Comparison of ENCODE assay signal across 9 cellular contexts in the genomic region with DNA sequence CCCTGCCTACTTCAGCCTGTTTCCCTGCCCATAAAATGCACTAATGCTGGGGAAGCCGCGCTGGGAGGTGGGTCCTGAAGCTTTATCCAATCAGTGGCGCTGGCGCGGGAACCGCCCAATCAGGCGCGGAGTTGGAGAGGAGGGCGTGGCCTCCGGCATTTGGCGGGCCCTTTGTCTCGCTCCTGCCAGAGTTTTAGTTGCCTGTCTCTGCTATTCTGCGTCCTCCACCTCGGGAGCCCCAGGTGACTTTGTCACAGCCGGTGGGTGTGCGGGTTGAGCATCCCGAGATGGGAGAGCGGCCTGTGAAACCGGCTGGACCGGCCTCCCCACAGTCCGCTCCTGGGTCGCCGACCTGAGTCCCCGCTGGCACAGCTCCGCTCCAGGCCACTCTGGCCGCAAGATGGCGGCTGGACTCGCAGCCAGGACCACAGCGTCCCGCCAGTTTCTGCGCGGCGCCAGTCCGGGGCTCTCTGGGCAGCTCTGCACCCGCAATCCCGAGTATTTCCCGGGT. TPM values are rescaled to one million over a fixed set of nuclear protein-coding genes. Genes with fewer than 3 reads are reported as not detected.
DNase-seq lines count a peak whose midpoint lies in the region; ATAC-seq and TF ChIP-seq lines count a peak whose summit lies in the region.
"Had no signal": no experiment of that assay in that cellular context is flagged by ENCODE, and none has a peak within 500 bp of the region (broad histone marks: within the 10 kb centered on the region; RNA-seq: fewer than 3 reads in every experiment).

No MANE protein-coding gene starts in this region.

- no peaks in the 10 kb centered on the region for H3K4me1 Mint-ChIP-seq in activated T-helper 2 cell treated with anti-CD3 and anti-CD28 coated beads, Interferon-gamma antibody, Interleukin-2, Interleukin-4, amounts not matched to agents 10 μg/mL and 5 μg/mL and 100 μg/mL, durations not matched to agents 14 hours and 24 hours and 36 hours (ENCODE audit: low read depth)
- no peaks in the 10 kb centered on the region for H3K4me1 Mint-ChIP-seq in stimulated activated effector memory CD8-positive, alpha-beta T cell treated with anti-CD3 and anti-CD28 coated beads, Interleukin-12 subunit alpha, Interleukin-12 subunit beta, amount 100 ng/mL, for 72 hours

- no peaks in the 10 kb centered on the region for H3K36me3 ChIP-seq in neural cell (ENCODE audit: insufficient read depth, low read length)

- no peak overlapping the region for H3K27ac Mint-ChIP-seq in activated T-helper 2 cell treated with anti-CD3 and anti-CD28 coated beads, Interferon-gamma antibody, Interleukin-2, Interleukin-4, amounts not matched to agents 10 μg/mL and 5 μg/mL and 100 μg/mL, durations not matched to agents 14 hours and 24 hours and 36 hours
- peak overlapping the region; percentile 6 for H3K27ac Mint-ChIP-seq in stimulated activated effector memory CD8-positive, alpha-beta T cell treated with anti-CD3 and anti-CD28 coated beads, Interleukin-12 subunit alpha, Interleukin-12 subunit beta, amount 100 ng/mL, for 72 hours

- H4K20me1 ChIP-seq in neural cell (ENCODE audit: insufficient read depth): no peaks in the 10 kb centered on the region

- H3K4me3 ChIP-seq in neural cell (ENCODE audit: low read length): peak overlapping the region; percentile 48

- H3K27me3 ChIP-seq in neural cell (ENCODE audit: insufficient read depth, low read depth, low read length): no peaks in the 10 kb centered on the region

- H2AFZ ChIP-seq in neural cell (ENCODE audit: low read depth, low read length): no peak overlapping the region

- no peak overlapping the region for H3K4me2 ChIP-seq in neural cell (ENCODE audit: low read length)

- H3K27me3 Mint-ChIP-seq in activated T-helper 2 cell treated with anti-CD3 and anti-CD28 coated beads, Interferon-gamma antibody, Interleukin-2, Interleukin-4, amounts not matched to agents 10 μg/mL and 5 μg/mL and 100 μg/mL, durations not matched to agents 14 hours and 24 hours and 36 hours (ENCODE audit: low read depth): no peaks in the 10 kb centered on the region

- intact Hi-C loops in activated T-helper 2 cell treated with anti-CD3 and anti-CD28 coated beads, Interferon-gamma antibody, Interleukin-2, Interleukin-4, amounts not matched to agents 10 μg/mL and 5 μg/mL and 100 μg/mL, durations not matched to agents 14 hours and 24 hours and 36 hours (cut with micrococcal nuclease): no loop called here

- no peak overlapping the region for H3K9ac ChIP-seq in neural cell (ENCODE audit: low read length)

- H3K36me3 Mint-ChIP-seq in activated T-helper 2 cell treated with anti-CD3 and anti-CD28 coated beads, Interferon-gamma antibody, Interleukin-2, Interleukin-4, amounts not matched to agents 10 μg/mL and 5 μg/mL and 100 μg/mL, durations not matched to agents 14 hours and 24 hours and 36 hours (ENCODE audit: low read depth): peaks cover 4% of the 10 kb centered on the region
- H3K36me3 Mint-ChIP-seq in stimulated activated effector memory CD8-positive, alpha-beta T cell treated with anti-CD3 and anti-CD28 coated beads, Interleukin-12 subunit alpha, Interleukin-12 subunit beta, amount 100 ng/mL, for 72 hours: no peaks in the 10 kb centered on the region

- TF ChIP-seq RAD21 in neural cell (conservative IDR thresholded peaks at IDR 0.05): no peak

- no peaks in the 10 kb centered on the region for H3K9me3 ChIP-seq in neural cell (ENCODE audit: low read length)

- H3K4me3 Mint-ChIP-seq in activated T-helper 2 cell treated with anti-CD3 and anti-CD28 coated beads, Interferon-gamma antibody, Interleukin-2, Interleukin-4, amounts not matched to agents 10 μg/mL and 5 μg/mL and 100 μg/mL, durations not matched to agents 14 hours and 24 hours and 36 hours (ENCODE audit: low read depth): peak overlapping the region; percentile 71
- H3K4me3 Mint-ChIP-seq in stimulated activated effector memory CD8-positive, alpha-beta T cell treated with anti-CD3 and anti-CD28 coated beads, Interleukin-12 subunit alpha, Interleukin-12 subunit beta, amount 100 ng/mL, for 72 hours: peak overlapping the region; percentile 70

- no peak for TF ChIP-seq CTCF in neural cell (IDR thresholded peaks at IDR 0.05; ENCODE audit: poor library complexity, severe bottlenecking)

- no peaks in the 10 kb centered on the region for H3K79me2 ChIP-seq in neural cell (replicated peaks; ENCODE audit: insufficient read depth, low read length)

- ATAC-seq in stimulated activated effector memory CD8-positive, alpha-beta T cell treated with anti-CD3 and anti-CD28 coated beads, Interleukin-12 subunit alpha, Interleukin-12 subunit beta, amount 100 ng/mL, for 72 hours: peak; percentile 98
- no peak for ATAC-seq in HG02610 (IDR thresholded peaks at IDR 0.05; ENCODE audit: unreplicated experiment)
- no peak for ATAC-seq in GM21717 (IDR thresholded peaks at IDR 0.05; ENCODE audit: unreplicated experiment)

- H3K27ac ChIP-seq in neural cell (ENCODE audit: low read length): no peak overlapping the region
- H3K27ac ChIP-seq: HL-60 had no signal

- peaks cover 16% of the 10 kb centered on the region for H3K9me3 Mint-ChIP-seq in activated T-helper 2 cell treated with anti-CD3 and anti-CD28 coated beads, Interferon-gamma antibody, Interleukin-2, Interleukin-4, amounts not matched to agents 10 μg/mL and 5 μg/mL and 100 μg/mL, durations not matched to agents 14 hours and 24 hours and 36 hours
- no peaks in the 10 kb centered on the region for H3K9me3 Mint-ChIP-seq in stimulated activated effector memory CD8-positive, alpha-beta T cell treated with anti-CD3 and anti-CD28 coated beads, Interleukin-12 subunit alpha, Interleukin-12 subunit beta, amount 100 ng/mL, for 72 hours

- H3K9me2 ChIP-seq in neural cell (ENCODE audit: insufficient read depth, low read length): no peaks in the 10 kb centered on the region

- TF ChIP-seq EP300 in neural cell (conservative IDR thresholded peaks at IDR 0.05; ENCODE audit: poor library complexity, severe bottlenecking): no peak

- peak; percentile 99 for DNase-seq in ELF-1 (ENCODE audit: low read depth, low spot score)
- peak; percentile 84 for DNase-seq in NCI-H748 (lab: John Stamatoyannopoulos, UW; ENCODE audit: unreplicated experiment)
- DNase-seq in activated T-helper 2 cell treated with anti-CD3 and anti-CD28 coated beads, Interferon-gamma antibody, Interleukin-2, Interleukin-4, amounts not matched to agents 10 μg/mL and 5 μg/mL and 100 μg/mL, durations not matched to agents 14 hours and 24 hours and 36 hours (ENCODE audit: low spot score): peak; percentile 58
- peak; percentile 10 for DNase-seq in fibroblast of the conjunctiva (ENCODE audit: low read depth)
- DNase-seq in stimulated activated effector memory CD8-positive, alpha-beta T cell treated with anti-CD3 and anti-CD28 coated beads, Interleukin-12 subunit alpha, Interleukin-12 subunit beta, amount 100 ng/mL, for 72 hours (ENCODE audit: low spot score in 2 of 2): peak; percentile 71 to 88

- H3F3A ChIP-seq in neural cell (ENCODE audit: insufficient read depth, low read length, poor library complexity, severe bottlenecking): no peaks in the 10 kb centered on the region

TF ChIP-seq in neural cell, 6 proteins besides CTCF, POLR2A, EP300 and RAD21:
- TF ChIP-seq EZH2 (IDR thresholded peaks at IDR 0.05; ENCODE audit: borderline replicate concordance, insufficient read depth, low read length, poor library complexity, severe bottlenecking): no peak
- TF ChIP-seq MXI1 (conservative IDR thresholded peaks at IDR 0.05; ENCODE audit: poor library complexity, severe bottlenecking): no peak
- TF ChIP-seq TAF1 (IDR thresholded peaks at IDR 0.05; ENCODE audit: low read depth): no peak
- TF ChIP-seq SMC3 (conservative IDR thresholded peaks at IDR 0.05; ENCODE audit: poor library complexity): no peak
- no peak for TF ChIP-seq REST (IDR thresholded peaks at IDR 0.05; ENCODE audit: borderline replicate concordance)
- no peak for TF ChIP-seq POLR2AphosphoS5 (IDR thresholded peaks at IDR 0.05)
TF ChIP-seq in neural cell: peak in this region for 0.

RNA-seq across cellular contexts. Expression of gene ZNF429, which starts 30.7 kb away (rescaled TPM):
- total RNA-seq in activated T-helper 2 cell treated with anti-CD3 and anti-CD28 coated beads, Interferon-gamma antibody, Interleukin-2, Interleukin-4, amounts not matched to agents 10 μg/mL and 5 μg/mL and 100 μg/mL, durations not matched to agents 14 hours and 24 hours and 36 hours: 3.1 and 5.0 TPM in 2 replicates
- 54.1 and 65.4 TPM in 2 replicates for polyA plus RNA-seq in neural cell
- 53.0 and 64.8 TPM in 2 replicates for polyA minus RNA-seq in neural cell

Comparison
In these comparisons a context has a peak if more than half of its experiments do, and no peak if none do; other contexts are left out.
1. DNase-seq: peak in every context shown above with its lines; median percentile 99 in ELF-1; 84 in NCI-H748; 80 in stimulated activated effector memory CD8-positive, alpha-beta T cell treated with anti-CD3 and anti-CD28 coated beads, Interleukin-12 subunit alpha, Interleukin-12 subunit beta, amount 100 ng/mL, for 72 hours; 58 in activated T-helper 2 cell treated with anti-CD3 and anti-CD28 coated beads, Interferon-gamma antibody, Interleukin-2, Interleukin-4, amounts not matched to agents 10 μg/mL and 5 μg/mL and 100 μg/mL, durations not matched to agents 14 hours and 24 hours and 36 hours; 10 in fibroblast of the conjunctiva.